Comparison of ENCODE assay signal across 19 cellular contexts in genomic region chr10:124609698-124610097, GRCh38.
DNase-seq lines count a peak whose midpoint lies in the region; ATAC-seq and TF ChIP-seq lines count a peak whose summit lies in the region.
"Had no signal": no experiment of that assay in that cellular context is flagged by ENCODE, and none has a peak within 500 bp of the region (broad histone marks: within the 10 kb centered on the region; RNA-seq: fewer than 3 reads in every experiment).

No MANE protein-coding gene starts in this region.

- peak overlapping the region; percentile 24 for H3K27ac Mint-ChIP-seq in CD4-positive, alpha-beta T cell
- H3K27ac Mint-ChIP-seq in T-helper 17 cell: peak overlapping the region; percentile 37
- peak overlapping the region; percentile 29 for H3K27ac Mint-ChIP-seq in stimulated activated effector memory CD8-positive, alpha-beta T cell treated with anti-CD3 and anti-CD28 coated beads, Interleukin-12 subunit alpha, Interleukin-12 subunit beta, amount 100 ng/mL, for 72 hours
- H3K27ac Mint-ChIP-seq: GM23338 had no signal

- POLR2A ChIA-PET in CD4-positive, alpha-beta T cell (lab: Charles Lee): no interaction called here

- DNase-seq in CD4-positive, alpha-beta T cell: no peak
- DNase-seq in T-helper 17 cell (no peak), ACHN (no peak), CD1c-positive myeloid dendritic cell (ENCODE audit: extremely low spot score) (no peak), adrenal gland (no peak), Peyer's patch (no peak)
- no peak for DNase-seq in stimulated activated effector memory CD8-positive, alpha-beta T cell treated with anti-CD3 and anti-CD28 coated beads, Interleukin-12 subunit alpha, Interleukin-12 subunit beta, amount 100 ng/mL, for 72 hours (ENCODE audit: low spot score in 2 of 2)
- DNase-seq: CD4-positive, alpha-beta memory T cell; MM.1S; NCI-H1105 treated with DMSO at 0.1 percent for 48 hours; NCI-H187; NCI-H2171; NCI-H446 treated with DMSO at 0.1 percent for 48 hours; NCI-H774; SHP77 treated with DMSO at 0.1 percent for 48 hours had no signal

- no peaks in the 10 kb centered on the region for H3K27me3 ChIP-seq in CD4-positive, alpha-beta T cell (ENCODE audit: control insufficient read depth, insufficient read depth, low read length)
- no peaks in the 10 kb centered on the region for H3K27me3 ChIP-seq in layer of hippocampus (ENCODE audit: control insufficient read depth, insufficient read depth, low read length)
- no peaks in the 10 kb centered on the region for H3K27me3 ChIP-seq in adrenal gland
- H3K27me3 ChIP-seq in Peyer's patch: no peaks in the 10 kb centered on the region

- H3K4me1 ChIP-seq in adrenal gland (replicated peaks in 1 of 2) (peaks cover 20 to 33% of the 10 kb centered on the region in 2 donors), Peyer's patch (peaks cover 0 to 30% (median 14%) of the 10 kb centered on the region in 4 donors)

- ATAC-seq in CD4-positive, alpha-beta T cell (ENCODE audit: poor library complexity): no peak
- ATAC-seq in T-helper 17 cell: no peak
- ATAC-seq in stimulated activated effector memory CD8-positive, alpha-beta T cell treated with anti-CD3 and anti-CD28 coated beads, Interleukin-12 subunit alpha, Interleukin-12 subunit beta, amount 100 ng/mL, for 72 hours: no peak
- ATAC-seq: A549, GM23338 had no signal

- no peaks in the 10 kb centered on the region for H3K27me3 Mint-ChIP-seq in CD4-positive, alpha-beta T cell
- no peaks in the 10 kb centered on the region for H3K27me3 Mint-ChIP-seq in T-helper 17 cell
- H3K27me3 Mint-ChIP-seq: CD4-positive, alpha-beta memory T cell had no signal

- H3K36me3 Mint-ChIP-seq in CD4-positive, alpha-beta T cell (ENCODE audit: low read depth): no peaks in the 10 kb centered on the region
- H3K36me3 Mint-ChIP-seq in T-helper 17 cell (ENCODE audit: low read depth): no peaks in the 10 kb centered on the region
- peaks cover 38% of the 10 kb centered on the region for H3K36me3 Mint-ChIP-seq in stimulated activated effector memory CD8-positive, alpha-beta T cell treated with anti-CD3 and anti-CD28 coated beads, Interleukin-12 subunit alpha, Interleukin-12 subunit beta, amount 100 ng/mL, for 72 hours
- H3K36me3 Mint-ChIP-seq: CD4-positive, alpha-beta memory T cell had no signal

- H3K4me3 ChIP-seq in adrenal gland (no peak overlapping the region), Peyer's patch (no peak overlapping the region)
- H3K4me3 ChIP-seq: A549, GM23338 had no signal

- H3K4me1 Mint-ChIP-seq in CD4-positive, alpha-beta T cell (ENCODE audit: low read depth): peaks cover 28% of the 10 kb centered on the region
- H3K4me1 Mint-ChIP-seq in T-helper 17 cell: peaks cover 28% of the 10 kb centered on the region
- peaks cover 50% of the 10 kb centered on the region for H3K4me1 Mint-ChIP-seq in stimulated activated effector memory CD8-positive, alpha-beta T cell treated with anti-CD3 and anti-CD28 coated beads, Interleukin-12 subunit alpha, Interleukin-12 subunit beta, amount 100 ng/mL, for 72 hours

- CTCF ChIA-PET in CD4-positive, alpha-beta T cell (lab: Charles Lee): no interaction called here

- in situ Hi-C loops in ACHN (cut with HindIII; ENCODE audit: low pct_ligation_motif_present, low pct_unique_long_range_greater_than_20kb, low sequenced_read_pairs): no loop called here

- intact Hi-C loops in CD4-positive, alpha-beta T cell (cut with DNase I, micrococcal nuclease): no loop called here
- intact Hi-C loops in adrenal gland (cut with DNase I): no loop called here

- no peak for TF ChIP-seq POLR2A in adrenal gland (IDR thresholded peaks at IDR 0.05)
- no peak for TF ChIP-seq POLR2A in Peyer's patch (IDR thresholded peaks at IDR 0.05)

- H3K9me3 Mint-ChIP-seq in CD4-positive, alpha-beta T cell: no peaks in the 10 kb centered on the region
- no peaks in the 10 kb centered on the region for H3K9me3 Mint-ChIP-seq in stimulated activated effector memory CD8-positive, alpha-beta T cell treated with anti-CD3 and anti-CD28 coated beads, Interleukin-12 subunit alpha, Interleukin-12 subunit beta, amount 100 ng/mL, for 72 hours
- H3K9me3 Mint-ChIP-seq: GM23338 had no signal

- TF ChIP-seq CTCF in CD4-positive, alpha-beta T cell (IDR thresholded peaks at IDR 0.05): no peak
- TF ChIP-seq CTCF in adrenal gland (IDR thresholded peaks at IDR 0.05): no peak
- no peak for TF ChIP-seq CTCF in Peyer's patch (IDR thresholded peaks at IDR 0.05)

- WGBS in adrenal gland, 4 donors: 85 to 91% (median 90%) methylated on average over 11 of the region's 11 CpGs

- H3K9me3 ChIP-seq in CD4-positive, alpha-beta T cell (ENCODE audit: control insufficient read depth, low read length): no peaks in the 10 kb centered on the region
- H3K9me3 ChIP-seq in T-helper 17 cell (ENCODE audit: control insufficient read depth, low read length, poor library complexity, severe bottlenecking): no peaks in the 10 kb centered on the region
- no peaks in the 10 kb centered on the region for H3K9me3 ChIP-seq in adrenal gland (replicated peaks in 1 of 3)
- H3K9me3 ChIP-seq in Peyer's patch: no peaks in the 10 kb centered on the region
- H3K9me3 ChIP-seq: A549 had no signal

- no peak overlapping the region for H3K27ac ChIP-seq in CD4-positive, alpha-beta T cell (ENCODE audit: low read depth, low read length)
- H3K27ac ChIP-seq in layer of hippocampus (ENCODE audit: low read depth, low read length): peak overlapping the region; percentile 3
- H3K27ac ChIP-seq in adrenal gland: no peak overlapping the region
- H3K27ac ChIP-seq in Peyer's patch: no peak overlapping the region
- H3K27ac ChIP-seq: A549, KMS-11 had no signal

- H3K36me3 ChIP-seq in adrenal gland (replicated peaks in 1 of 2) (no peaks in the 10 kb centered on the region), Peyer's patch (no peaks in the 10 kb centered on the region)

- no peak overlapping the region for H3K4me3 Mint-ChIP-seq in CD4-positive, alpha-beta T cell
- no peak overlapping the region for H3K4me3 Mint-ChIP-seq in T-helper 17 cell
- H3K4me3 Mint-ChIP-seq in stimulated activated effector memory CD8-positive, alpha-beta T cell treated with anti-CD3 and anti-CD28 coated beads, Interleukin-12 subunit alpha, Interleukin-12 subunit beta, amount 100 ng/mL, for 72 hours: no peak overlapping the region
- H3K4me3 Mint-ChIP-seq: CD4-positive, alpha-beta memory T cell; GM23338 had no signal
